In genomic region chr18:12744103-12744502, GRCh38 we compare ENCODE assay signal across 8 cellular contexts. TPM values are rescaled to one million over a fixed set of nuclear protein-coding genes. Genes with fewer than 3 reads are reported as not detected.
DNase-seq lines count a peak whose midpoint lies in the region; ATAC-seq and TF ChIP-seq lines count a peak whose summit lies in the region.

No MANE protein-coding gene starts in this region.

- no peak overlapping the region for H3K4me3 ChIP-seq in tibial artery

- no peak overlapping the region for H3K27ac ChIP-seq in tibial artery

- no peaks in the 10 kb centered on the region for H3K36me3 ChIP-seq in tibial artery

- H3K9me3 ChIP-seq in tibial artery: no peaks in the 10 kb centered on the region

- H3K9me3 Mint-ChIP-seq in activated naive CD4-positive, alpha-beta T cell treated with anti-CD3 and anti-CD28 coated beads, Interleukin-2, amount 50 U/mL, for 72 hours: no peaks in the 10 kb centered on the region
- no peaks in the 10 kb centered on the region for H3K9me3 Mint-ChIP-seq in activated naive CD4-positive, alpha-beta T cell treated with anti-CD3 and anti-CD28 coated beads, Interleukin-2, amount 10 ng/mL, durations not matched to agents 7 days and 5 days
- no peaks in the 10 kb centered on the region for H3K9me3 Mint-ChIP-seq in immature natural killer cell

- no peaks in the 10 kb centered on the region for H3K36me3 Mint-ChIP-seq in activated naive CD4-positive, alpha-beta T cell treated with anti-CD3 and anti-CD28 coated beads, Interleukin-2, amount 50 U/mL, for 72 hours
- H3K36me3 Mint-ChIP-seq in activated naive CD4-positive, alpha-beta T cell treated with anti-CD3 and anti-CD28 coated beads, Interleukin-2, amount 10 ng/mL, durations not matched to agents 7 days and 5 days: no peaks in the 10 kb centered on the region
- peaks cover 0 to 4% (median 0%) of the 10 kb centered on the region in 3 donors for H3K36me3 Mint-ChIP-seq in immature natural killer cell

- peaks cover 9% of the 10 kb centered on the region for H3K27me3 Mint-ChIP-seq in activated naive CD4-positive, alpha-beta T cell treated with anti-CD3 and anti-CD28 coated beads, Interleukin-2, amount 10 ng/mL, durations not matched to agents 7 days and 5 days
- H3K27me3 Mint-ChIP-seq in immature natural killer cell (ENCODE audit: low read depth in 3 of 3): peaks cover 0 to 3% (median 0%) of the 10 kb centered on the region in 3 donors

- peaks cover 2% of the 10 kb centered on the region for H3K4me1 Mint-ChIP-seq in activated naive CD4-positive, alpha-beta T cell treated with anti-CD3 and anti-CD28 coated beads, Interleukin-2, amount 10 ng/mL, durations not matched to agents 7 days and 5 days
- no peaks in the 10 kb centered on the region for H3K4me1 Mint-ChIP-seq in immature natural killer cell

- no peak overlapping the region for H3K4me3 Mint-ChIP-seq in activated naive CD4-positive, alpha-beta T cell treated with anti-CD3 and anti-CD28 coated beads, Interleukin-2, amount 10 ng/mL, durations not matched to agents 7 days and 5 days
- no peak overlapping the region for H3K4me3 Mint-ChIP-seq in immature natural killer cell

- intact Hi-C loops in tibial artery (cut with DNase I; ENCODE audit: low total_unique reads): loop anchor here (5.0 kb wide), 1 partner anchor 188 kb away; no protein-coding TSS in a partner anchor

- DNase-seq in activated naive CD4-positive, alpha-beta T cell treated with anti-CD3 and anti-CD28 coated beads, Interleukin-2, amount 50 U/mL, for 72 hours (ENCODE audit: low spot score in 2 of 2): no peak
- no peak for DNase-seq in activated naive CD4-positive, alpha-beta T cell treated with anti-CD3 and anti-CD28 coated beads, Interleukin-2, amount 10 ng/mL, durations not matched to agents 7 days and 5 days
- DNase-seq in NCI-H1694 treated with DMSO at 0.1 percent for 48 hours (lab: John Stamatoyannopoulos, UW) (peak; percentile 48), amniotic stem cell (lab: John Stamatoyannopoulos, UW) (peak; percentile 55), immature natural killer cell (peak; percentile 36 to 55 (median 46)), tibial artery (no peak)

- H3K4me1 ChIP-seq in tibial artery: no peaks in the 10 kb centered on the region

- no peak overlapping the region for H3K27ac Mint-ChIP-seq in activated naive CD4-positive, alpha-beta T cell treated with anti-CD3 and anti-CD28 coated beads, Interleukin-2, amount 50 U/mL, for 72 hours
- H3K27ac Mint-ChIP-seq in activated naive CD4-positive, alpha-beta T cell treated with anti-CD3 and anti-CD28 coated beads, Interleukin-2, amount 10 ng/mL, durations not matched to agents 7 days and 5 days: no peak overlapping the region
- peak overlapping the region in 1 of 6 donors; percentile 4 for H3K27ac Mint-ChIP-seq in immature natural killer cell

- TF ChIP-seq CTCF in tibial artery (IDR thresholded peaks at IDR 0.05): peak; percentile 39 to 66

- peak; percentile 63 to 70 for ATAC-seq in activated naive CD4-positive, alpha-beta T cell treated with anti-CD3 and anti-CD28 coated beads, Interleukin-2, amount 50 U/mL, for 72 hours
- no peak for ATAC-seq in HG02852 (IDR thresholded peaks at IDR 0.05; ENCODE audit: unreplicated experiment)
- no peak for ATAC-seq in HG02571 (IDR thresholded peaks at IDR 0.05; ENCODE audit: unreplicated experiment)

- CTCF ChIA-PET in activated naive CD4-positive, alpha-beta T cell treated with anti-CD3 and anti-CD28 coated beads, Interleukin-2, amount 10 ng/mL, durations not matched to agents 7 days and 5 days (lab: Charles Lee): interaction anchor here (0.6 to 14.5 kb wide), 12 partner anchors 8 to 416 kb away, joined by 3 to 114 read pairs (median 4); no protein-coding TSS in a partner anchor

- H3K27me3 ChIP-seq in tibial artery: no peaks in the 10 kb centered on the region

RNA-seq across cellular contexts. Expression of gene PSMG2, which starts 41.3 kb away (rescaled TPM):
- 100 to 1,000 TPM in 1 of 2 donors, 10 to 100 TPM in 1; 60.4 to 120 TPM for total RNA-seq in activated naive CD4-positive, alpha-beta T cell treated with anti-CD3 and anti-CD28 coated beads, Interleukin-2, amount 50 U/mL, for 72 hours
- polyA plus RNA-seq in immature natural killer cell: 10 to 100 TPM; 74.9 to 96.6 (median 81.6) TPM

RNA-seq across cellular contexts. Expression of gene CEP76, which starts 41.6 kb away (rescaled TPM):
- 10 to 100 TPM; 10.9 to 13.2 TPM for total RNA-seq in activated naive CD4-positive, alpha-beta T cell treated with anti-CD3 and anti-CD28 coated beads, Interleukin-2, amount 50 U/mL, for 72 hours
- 1 to 10 TPM; 2.4 to 6.9 (median 2.7) TPM for polyA plus RNA-seq in immature natural killer cell

Comparison
In these comparisons a context has a peak if more than half of its experiments do, and no peak if none do; other contexts are left out.
1. ATAC-seq: peak in activated naive CD4-positive, alpha-beta T cell treated with anti-CD3 and anti-CD28 coated beads, Interleukin-2, amount 50 U/mL, for 72 hours (2 of 2); none in HG02852 (single experiment) and HG02571 (single experiment).
2. DNase-seq: peak in NCI-H1694 treated with DMSO at 0.1 percent for 48 hours (single experiment), amniotic stem cell (single experiment) and immature natural killer cell (3 of 3); none in activated naive CD4-positive, alpha-beta T cell treated with anti-CD3 and anti-CD28 coated beads, Interleukin-2, amount 50 U/mL, for 72 hours (0 of 2), activated naive CD4-positive, alpha-beta T cell treated with anti-CD3 and anti-CD28 coated beads, Interleukin-2, amount 10 ng/mL, durations not matched to agents 7 days and 5 days (single experiment) and tibial artery (0 of 2).